28 cellular contexts compared by ENCODE assay signal in the genomic region with DNA sequence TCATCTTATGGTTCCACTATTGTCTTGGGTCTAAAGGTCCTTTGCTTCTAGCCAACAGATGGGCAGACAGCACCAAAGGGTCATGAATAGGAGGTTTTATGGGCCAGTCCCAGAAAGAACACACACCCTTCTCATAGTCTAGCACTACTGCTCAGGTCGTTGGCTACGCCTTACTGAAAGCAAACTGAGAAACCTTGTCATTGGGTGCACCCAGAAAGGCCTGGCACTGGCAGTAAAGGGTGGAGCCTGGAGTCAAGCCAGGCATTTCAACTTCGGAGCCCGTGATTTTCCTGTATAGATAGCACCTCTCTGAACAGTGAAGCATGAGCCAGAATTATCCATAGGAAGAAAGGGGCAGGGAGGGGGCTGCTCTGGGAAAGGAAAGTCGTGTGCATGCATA.
DNase-seq lines count a peak whose midpoint lies in the region; ATAC-seq, FAIRE-seq and TF ChIP-seq lines count a peak whose summit lies in the region.
"Had no signal": no experiment of that assay in that cellular context is flagged by ENCODE, and none has a peak within 500 bp of the region (broad histone marks: within the 10 kb centered on the region; RNA-seq: fewer than 3 reads in every experiment).

No MANE protein-coding gene starts in this region.

- intact Hi-C loops in heart right ventricle (cut with DNase I): loop anchor here in 2 of 10 donors (5.0 to 10.0 kb wide), 2 partner anchors 54 to 102 kb away; no protein-coding TSS in a partner anchor
- intact Hi-C loops in Right ventricle myocardium inferior (cut with DNase I): no loop called here
- intact Hi-C loops in left colon (cut with DNase I, micrococcal nuclease): no loop called here
- intact Hi-C loops in pancreas (cut with DNase I): no loop called here

- H3K9me3 ChIP-seq in heart right ventricle (no peaks in the 10 kb centered on the region), pancreas (no peaks in the 10 kb centered on the region)
- H3K9me3 ChIP-seq: A549, SJSA1 had no signal

- no peak for FAIRE-seq in pancreas (lab: Jason Lieb, UNC)
- FAIRE-seq: A549, GM12891, H1 had no signal

- H3K36me3 ChIP-seq in heart right ventricle (no peaks in the 10 kb centered on the region), pancreas (no peaks in the 10 kb centered on the region)
- H3K36me3 ChIP-seq: SJSA1 had no signal

- DNase-seq in heart right ventricle: peak; percentile 23 to 49
- DNase-seq in Right ventricle myocardium inferior (ENCODE audit: missing footprints): no peak
- DNase-seq in left colon: peak; percentile 84 to 86
- DNase-seq in pancreas: peak in 1 of 6 donors; percentile 13
- no peak for DNase-seq in ACHN
- no peak for DNase-seq in NCI-H226
- DNase-seq: C1 segment of cervical spinal cord; CD4-positive, alpha-beta memory T cell; COR-L47; DMS79; EL; GDM1; HCEC 1CT; NCI-H1092; NCI-H1417 treated with DMSO at 0.1 percent for 48 hours; NCI-H1694 treated with DMSO at 0.1 percent for 48 hours; NCI-H2171 treated with DMSO at 0.1 percent for 48 hours; NCI-H446 treated with DMSO at 0.1 percent for 48 hours; NCI-H526; NCI-H82; NK-92 treated with Interleukin-12 subunit alpha and Interleukin-12 subunit beta, amount 100 ng/mL, for 24 hours; PC-3 had no signal

- H3K4me1 ChIP-seq in heart right ventricle: peaks cover 0 to 40% (median 8%) of the 10 kb centered on the region in 9 donors
- H3K4me1 ChIP-seq in pancreas: peaks cover 0 to 9% (median 8%) of the 10 kb centered on the region in 3 donors
- H3K4me1 ChIP-seq: A549, SJSA1 had no signal

- 27 to 29% methylated on average over 5 of the region's 5 CpGs for WGBS in heart right ventricle, 2 donors
- WGBS in pancreas, 2 donors: 25 to 27% methylated on average over 5 of the region's 5 CpGs

- in situ Hi-C loops in ACHN (cut with HindIII; ENCODE audit: low pct_ligation_motif_present, low pct_unique_long_range_greater_than_20kb, low sequenced_read_pairs): no loop called here

- TF ChIP-seq CTCF in heart right ventricle (IDR thresholded peaks at IDR 0.05) (no peak), pancreas (IDR thresholded peaks at IDR 0.05) (no peak)

- no peak overlapping the region for H3K4me3 ChIP-seq in heart right ventricle
- no peak overlapping the region for H3K4me3 ChIP-seq in pancreas
- H3K4me3 ChIP-seq: A549, SJSA1 had no signal

- H3K27me3 ChIP-seq in heart right ventricle: no peaks in the 10 kb centered on the region
- no peaks in the 10 kb centered on the region for H3K27me3 ChIP-seq in pancreas
- H3K27me3 ChIP-seq: SJSA1 had no signal

- H3K27ac ChIP-seq in heart right ventricle (peak overlapping the region in 8 of 10 donors; percentile 9 to 91 (median 65)), pancreas (no peak overlapping the region)
- H3K27ac ChIP-seq: A549, HL-60, SJSA1 had no signal

- peak in 7 of 8 donors; percentile 3 to 34 (median 24) for ATAC-seq in heart right ventricle
- ATAC-seq in Right ventricle myocardium inferior: no peak
- peak; percentile 96 for ATAC-seq in left colon
- ATAC-seq in pancreas: peak in 3 of 4 donors; percentile 23 to 44 (median 42)
- no peak for ATAC-seq in activated CD4-positive, CD25-positive, alpha-beta regulatory T cell treated with anti-CD3 and anti-CD28 coated beads, Interleukin-2, amount 50 U/mL, for 24 hours
- ATAC-seq: A549, PC-3 had no signal

Comparison
In these comparisons a context has a peak if more than half of its experiments do, and no peak if none do; other contexts are left out.
1. ATAC-seq: peak in heart right ventricle (7 of 8), left colon (single experiment) and pancreas (3 of 4); none in Right ventricle myocardium inferior (single experiment) and activated CD4-positive, CD25-positive, alpha-beta regulatory T cell treated with anti-CD3 and anti-CD28 coated beads, Interleukin-2, amount 50 U/mL, for 24 hours (0 of 2).
2. DNase-seq: peak in heart right ventricle (2 of 2) and left colon (2 of 2); none in Right ventricle myocardium inferior (single experiment), ACHN (single experiment) and NCI-H226 (single experiment).
3. H3K27ac ChIP-seq: peak in heart right ventricle (8 of 10); none in pancreas (0 of 4).